In the genomic region with DNA sequence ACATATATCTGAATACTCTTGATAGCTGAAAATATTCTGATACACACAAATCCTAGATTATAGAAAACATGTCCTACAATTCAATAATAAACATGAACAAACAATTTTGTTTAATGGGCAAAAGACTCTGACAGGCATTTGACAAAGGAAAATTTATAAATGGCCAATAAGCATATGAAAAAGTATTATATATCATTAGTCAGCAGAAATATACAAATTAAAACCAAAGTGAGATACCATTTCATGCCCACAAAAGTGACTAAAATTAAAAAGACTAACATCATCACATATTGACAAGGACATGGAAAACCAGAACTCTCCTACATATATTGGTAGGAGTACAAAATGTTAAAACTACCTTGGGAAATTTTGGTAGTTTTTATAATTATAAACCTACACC, we compare ENCODE assay signal across 26 cellular contexts. TPM values are rescaled to one million over a fixed set of nuclear protein-coding genes. Genes with fewer than 3 reads are reported as not detected.
DNase-seq lines count a peak whose midpoint lies in the region; ATAC-seq, FAIRE-seq and TF ChIP-seq lines count a peak whose summit lies in the region.
"Had no signal": no experiment of that assay in that cellular context is flagged by ENCODE, and none has a peak within 500 bp of the region (broad histone marks: within the 10 kb centered on the region; RNA-seq: fewer than 3 reads in every experiment).

No MANE protein-coding gene starts in this region.

- H3K9ac ChIP-seq in HepG2 (ENCODE audit: insufficient read depth, low read depth, low read length) (no peak overlapping the region), K562 (ENCODE audit: insufficient read depth in 1 of 2, low read depth in 2 of 2, low read length in 2 of 2) (no peak overlapping the region)
- H3K9ac ChIP-seq: BLaER1 had no signal

- H3K27me3 ChIP-seq in HepG2 (ENCODE audit: control insufficient read depth in 1 of 2, insufficient read depth in 2 of 2, low read length in 2 of 2) (no peaks in the 10 kb centered on the region), right lobe of liver (no peaks in the 10 kb centered on the region), K562 (ENCODE audit: control insufficient read depth in 2 of 2, insufficient read depth in 2 of 2, low read length in 2 of 2) (no peaks in the 10 kb centered on the region), HAP-1 (ENCODE audit: low read depth) (no peaks in the 10 kb centered on the region)
- H3K27me3 ChIP-seq: BE2C, BLaER1 had no signal

- no peak for ATAC-seq in HepG2
- ATAC-seq in right lobe of liver, result no peak
- ATAC-seq in K562, result no peak
- ATAC-seq in GM18868 (IDR thresholded peaks at IDR 0.05; ENCODE audit: unreplicated experiment), result no peak
- ATAC-seq: GM12878 had no signal

- no peak for DNase-seq in HepG2 (ENCODE audit: low spot score)
- no peak for DNase-seq in right lobe of liver
- DNase-seq in K562 (ENCODE audit: extremely low read depth in 1 of 4, low spot score in 3 of 4), result no peak
- DNase-seq in HAP-1 (ENCODE audit: low spot score in 2 of 2), result no peak
- DNase-seq: ACHN; BE2C; C1 segment of cervical spinal cord; CD4-positive, alpha-beta memory T cell; CD4-positive, CD25-positive, alpha-beta regulatory T cell; CD8-positive, alpha-beta memory T cell; COR-L47; DMS 273 treated with DMSO at 0.1 percent for 48 hours; DMS153; DMS53; DMS79; DND-41; EL; GDM1 had no signal

- FAIRE-seq in HepG2 (lab: Jason Lieb, UNC) (no peak), K562 (lab: Jason Lieb, UNC) (no peak)
- FAIRE-seq: GM12878, GM12892, GM18507, GM19239 had no signal

- CTCF ChIA-PET in HepG2 (lab: Yijun Ruan, JAX; ENCODE audit: low intra/inter-chr PET ratio, low total read pairs) (no interaction called here), K562 (lab: Yijun Ruan, JAX; ENCODE audit: low intra/inter-chr PET ratio) (no interaction called here)

- H3K27ac ChIP-seq in HepG2 (ENCODE audit: extremely low read length, insufficient read depth, low read length), result no peak overlapping the region
- H3K27ac ChIP-seq in right lobe of liver, result no peak overlapping the region
- no peak overlapping the region for H3K27ac ChIP-seq in K562 (ENCODE audit: extremely low read depth, low read depth, low read length)
- H3K27ac ChIP-seq: 22Rv1, BLaER1 had no signal

- H3K4me2 ChIP-seq in HepG2 (ENCODE audit: low read depth, low read length), result no peak overlapping the region
- H3K4me2 ChIP-seq in K562 (ENCODE audit: insufficient read depth, low read length), result no peak overlapping the region
- H3K4me2 ChIP-seq: BLaER1 had no signal

- BruUV-seq in HepG2 (replicated peaks; lab: Mats Ljungman, UMichigan) (no TSS peak), K562 (replicated peaks; lab: Mats Ljungman, UMichigan) (no TSS peak)

- no peaks in the 10 kb centered on the region for H3K79me2 ChIP-seq in HepG2 (ENCODE audit: insufficient read depth, low read length)
- H3K79me2 ChIP-seq in K562 (ENCODE audit: control insufficient read depth, insufficient read depth, low read length), result no peaks in the 10 kb centered on the region

- H3K4me1 ChIP-seq in HepG2 (ENCODE audit: insufficient read depth, low read length) (no peaks in the 10 kb centered on the region), right lobe of liver (no peaks in the 10 kb centered on the region), K562 (replicated peaks in 1 of 2; ENCODE audit: control insufficient read depth in 2 of 2, insufficient read depth in 2 of 2, low read length in 2 of 2) (no peaks in the 10 kb centered on the region), HAP-1 (no peaks in the 10 kb centered on the region; the same call in none of the 2 replicates)

- H3K9me3 ChIP-seq in HepG2 (ENCODE audit: low read length) (no peaks in the 10 kb centered on the region), right lobe of liver (no peaks in the 10 kb centered on the region), K562 (replicated peaks; ENCODE audit: control insufficient read depth, insufficient read depth, low read depth, low read length) (no peaks in the 10 kb centered on the region), HAP-1 (no peaks in the 10 kb centered on the region)
- H3K9me3 ChIP-seq: BE2C, BLaER1 had no signal

- intact Hi-C loops in HepG2 (cut with micrococcal nuclease; ENCODE audit: unreplicated experiment) (no loop called here), right lobe of liver (cut with DNase I) (no loop called here), K562 (cut with micrococcal nuclease) (no loop called here)

- H2AFZ ChIP-seq in HepG2 (ENCODE audit: low read length), result no peak overlapping the region
- H2AFZ ChIP-seq in K562 (ENCODE audit: low read depth, low read length), result no peak overlapping the region

- POLR2A ChIA-PET in HepG2 (lab: Yijun Ruan, JAX) (no interaction called here), K562 (lab: Yijun Ruan, JAX) (no interaction called here)

- H3K4me3 ChIP-seq in HepG2 (replicated peaks in 1 of 3; ENCODE audit: insufficient read depth in 1 of 3, low read depth in 2 of 3, low read length in 3 of 3), result no peak overlapping the region
- H3K4me3 ChIP-seq in right lobe of liver, result no peak overlapping the region
- no peak overlapping the region for H3K4me3 ChIP-seq in K562
- H3K4me3 ChIP-seq in HAP-1, result no peak overlapping the region
- H3K4me3 ChIP-seq: BLaER1, GM12878 had no signal

- TF ChIP-seq POLR2A in HepG2 (IDR thresholded peaks at IDR 0.05; ENCODE audit: insufficient read depth in 1 of 2, low read depth in 2 of 2, low read length in 2 of 2), result no peak
- TF ChIP-seq POLR2A in right lobe of liver (IDR thresholded peaks at IDR 0.05), result no peak
- TF ChIP-seq POLR2A in K562 (conservative IDR thresholded peaks at IDR 0.05), result no peak

- H3K9me1 ChIP-seq in K562 (ENCODE audit: control insufficient read depth, insufficient read depth, low read length), result no peaks in the 10 kb centered on the region

- H4K20me1 ChIP-seq in HepG2 (ENCODE audit: insufficient read depth, low read length), result no peaks in the 10 kb centered on the region
- H4K20me1 ChIP-seq in K562 (replicated peaks; ENCODE audit: control insufficient read depth, insufficient read depth, low read length), result no peaks in the 10 kb centered on the region
- H4K20me1 ChIP-seq: BLaER1 had no signal

- H3K36me3 ChIP-seq in HepG2 (replicated peaks in 1 of 2; ENCODE audit: control insufficient read depth in 1 of 2, insufficient read depth in 2 of 2, low read length in 2 of 2) (no peaks in the 10 kb centered on the region), right lobe of liver (no peaks in the 10 kb centered on the region), K562 (ENCODE audit: control insufficient read depth, insufficient read depth, low read length) (no peaks in the 10 kb centered on the region), HAP-1 (replicated peaks) (no peaks in the 10 kb centered on the region)
- H3K36me3 ChIP-seq: BE2C, BLaER1 had no signal

- TF ChIP-seq EP300 in HepG2 (IDR thresholded peaks at IDR 0.05; ENCODE audit: low read depth in 2 of 2, low read length in 2 of 2) (no peak), HepG2 (CRISPR knock-in tag; IDR thresholded peaks at IDR 0.05; ENCODE audit: borderline replicate concordance) (no peak), K562 (IDR thresholded peaks at IDR 0.05; ENCODE audit: low read length) (no peak)

- no peak for TF ChIP-seq CTCF in HepG2 (CRISPR knock-in tag; IDR thresholded peaks at IDR 0.05)
- TF ChIP-seq CTCF in right lobe of liver (IDR thresholded peaks at IDR 0.05), result no peak
- no peak for TF ChIP-seq CTCF in K562 (IDR thresholded peaks at IDR 0.05 in 2 of 3, conservative IDR thresholded peaks at IDR 0.05 in 1 of 3; ENCODE audit: insufficient read depth in 2 of 3, low read depth in 1 of 3, low read length in 3 of 3)

- in situ Hi-C loops in HepG2 (cut with HindIII; ENCODE audit: extremely low pct_ligation_motif_present, low pct_unique_long_range_greater_than_20kb) (no loop called here), K562 (cut with MboI) (no loop called here), HAP-1 (cut with MboI; ENCODE audit: low sequenced_read_pairs) (no loop called here)

- TF ChIP-seq RAD21 in HepG2 (CRISPR knock-in tag; IDR thresholded peaks at IDR 0.05), result no peak
- no peak for TF ChIP-seq RAD21 in K562 (CRISPR knock-in tag; conservative IDR thresholded peaks at IDR 0.05 in 1 of 2, IDR thresholded peaks at IDR 0.05 in 1 of 2)

RNA-seq across cellular contexts. Expression of gene MAPK10, which starts 2.7 kb away (rescaled TPM):
- total RNA-seq in HepG2 (2016; rRNA removed; fragmentation: Illumina TruSeq; extraction: Trizol) (not detected in 2 replicates), right lobe of liver (1 to 10 TPM in 4 of 6 experiments, under 1 TPM in 2; 0.74 to 1.9 (median 1.6) TPM), K562 (2014; rRNA removed) (0.16 TPM in 1 of 2 replicates, not detected in the other), K562 (2014; rRNA removed; fragmentation: Illumina TruSeq; extraction: Trizol) (0.22 TPM in 1 of 2 replicates, not detected in the other), K562 (2015; rRNA removed; fragmentation: Illumina TruSeq; extraction: Trizol) (0.11 and 0.18 TPM in 2 replicates), K562 (2021) (0.53 and 0.87 TPM in 2 replicates)
- not detected in 2 replicates for total RNA-seq in HepG2 (2016; cell fraction: cytosol; rRNA removed; fragmentation: Illumina TruSeq; extraction: Trizol; ENCODE audit: low read depth)
- not detected in 2 replicates for total RNA-seq in HepG2 (2016; cell fraction: insoluble cytoplasmic fraction; rRNA removed; fragmentation: Illumina TruSeq; extraction: Trizol)
- total RNA-seq in HepG2 (2016; cell fraction: membrane; rRNA removed; fragmentation: Illumina TruSeq; extraction: Trizol), result not detected in 2 replicates
- not detected in 2 replicates for total RNA-seq in HepG2 (2016; cell fraction: nucleus; rRNA removed; fragmentation: Illumina TruSeq; extraction: Trizol)
- polyA plus RNA-seq in HepG2 (2011; rRNA removed) (not detected in 2 replicates), K562 (2011; rRNA removed) (not detected in 2 replicates), K562 (2014; fragmentation: Illumina TruSeq; extraction: Trizol) (0.10 TPM in 1 of 2 replicates, not detected in the other), K562 (2014; fragmentation: Nextera tagmentation; extraction: Ambion mirVana) (under 1 TPM; 0.11 to 0.23 TPM), K562 (2014; rRNA removed) (not detected in 2 replicates)
- polyA plus RNA-seq in HepG2 (2011; cell fraction: cytosol; rRNA removed), result not detected in 2 replicates
- polyA plus RNA-seq in HepG2 (2011; cell fraction: nucleus; rRNA removed), result not detected in 2 replicates
- not detected in 2 replicates for polyA plus RNA-seq in HepG2 (2012)
- polyA plus RNA-seq in HepG2 (2016; cell fraction: cytosol; fragmentation: Illumina TruSeq; extraction: Trizol; ENCODE audit: low read depth), result 0.14 TPM in 1 of 2 replicates, not detected in the other
- polyA plus RNA-seq in HepG2 (2016; cell fraction: insoluble cytoplasmic fraction; fragmentation: Illumina TruSeq; extraction: Trizol; ENCODE audit: low read depth), result not detected in 2 replicates
- not detected in 2 replicates for polyA plus RNA-seq in HepG2 (2016; cell fraction: membrane; fragmentation: Illumina TruSeq; extraction: Trizol; ENCODE audit: low read depth)
- not detected in 2 replicates for polyA plus RNA-seq in HepG2 (2016; cell fraction: nucleus; fragmentation: Illumina TruSeq; extraction: Trizol; ENCODE audit: insufficient read depth, low read depth)
- 1.7 TPM in 1 of 2 replicates, not detected in the other for polyA minus RNA-seq in HepG2 (2011; rRNA and poly(A)+ RNA removed; ENCODE audit: low replicate concordance)
- polyA minus RNA-seq in HepG2 (2011; cell fraction: cytosol; rRNA and poly(A)+ RNA removed), result not detected in 2 replicates
- not detected in 2 replicates for polyA minus RNA-seq in HepG2 (2011; cell fraction: nucleus; rRNA and poly(A)+ RNA removed)
- not detected in 2 replicates for total RNA-seq in K562 (2011; cell fraction: chromatin; rRNA removed; ENCODE audit: low replicate concordance)
- total RNA-seq in K562 (2011; cell fraction: nucleolus; rRNA removed), result not detected in 2 replicates
- not detected in 2 replicates for total RNA-seq in K562 (2011; cell fraction: nucleoplasm; rRNA removed)
- polyA plus RNA-seq in K562 (2011; cell fraction: cytosol; rRNA removed), result 0.16 TPM in 1 of 2 replicates, not detected in the other
- polyA plus RNA-seq in K562 (2011; cell fraction: nucleus; rRNA removed), result not detected in 2 replicates
- polyA plus RNA-seq in K562 (2012), result 0.22 and 0.57 TPM in 2 replicates
- polyA minus RNA-seq in K562 (2011; rRNA and poly(A)+ RNA removed), result not detected in 2 replicates
- polyA minus RNA-seq in K562 (2011; cell fraction: cytosol; rRNA and poly(A)+ RNA removed), result not detected in 2 replicates
- polyA minus RNA-seq in K562 (2011; cell fraction: nucleus; rRNA and poly(A)+ RNA removed), result not detected in 2 replicates
- total RNA-seq: A172; CD4-positive, alpha-beta memory T cell; CD8-positive, alpha-beta memory T cell had no signal
- polyA plus RNA-seq: CD4-positive, CD25-positive, alpha-beta regulatory T cell; CD8-positive, alpha-beta memory T cell had no signal

Comparison
In these comparisons a context has a peak if more than half of its experiments do, and no peak if none do; other contexts are left out.
1. Of the 241 proteins assayed by ChIP-seq in both HepG2 and K562: peak only in HepG2: none; only in K562: MAFG; in both: MAFF and MAFK; in neither: 238.